28 cellular contexts compared by ENCODE assay signal in the genomic region with DNA sequence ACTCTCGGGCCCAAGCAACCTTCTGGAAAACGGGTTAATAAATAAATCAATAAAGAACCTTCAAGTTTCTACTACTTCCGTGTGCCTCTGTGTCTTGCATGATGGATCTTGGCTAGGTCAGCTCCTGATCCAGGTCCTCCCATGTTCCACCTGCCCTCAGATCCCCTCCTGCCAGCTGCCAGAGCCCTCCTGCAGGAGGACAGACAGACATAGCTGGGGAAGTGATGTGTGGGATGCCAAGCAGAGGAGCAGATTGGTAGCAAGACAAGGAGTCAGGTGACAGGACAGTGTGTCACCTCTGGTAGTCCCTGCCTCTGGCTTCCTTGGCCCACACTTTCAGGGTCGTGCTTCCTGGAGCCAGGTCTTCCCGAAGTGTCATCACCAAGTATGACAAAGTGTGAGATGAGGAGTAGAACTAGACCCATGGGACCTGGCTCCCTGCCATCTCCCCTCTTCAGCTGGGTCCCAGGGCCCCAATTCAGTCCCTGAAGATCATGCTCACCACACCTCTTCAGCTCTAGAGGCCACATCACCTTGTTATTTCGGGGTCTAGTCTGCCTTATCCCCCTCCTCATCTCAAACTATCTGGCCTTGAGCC. TPM values are rescaled to one million over a fixed set of nuclear protein-coding genes. Genes with fewer than 3 reads are reported as not detected.
DNase-seq lines count a peak whose midpoint lies in the region; ATAC-seq, FAIRE-seq and TF ChIP-seq lines count a peak whose summit lies in the region.
"Had no signal": no experiment of that assay in that cellular context is flagged by ENCODE, and none has a peak within 500 bp of the region (broad histone marks: within the 10 kb centered on the region; RNA-seq: fewer than 3 reads in every experiment).

No MANE protein-coding gene starts in this region.

- no peaks in the 10 kb centered on the region for H3K9me3 ChIP-seq in body of pancreas
- H3K9me3 ChIP-seq in CD4-positive, alpha-beta memory T cell (ENCODE audit: control insufficient read depth in 1 of 2, low read length in 2 of 2): no peaks in the 10 kb centered on the region
- H3K9me3 ChIP-seq: esophagus squamous epithelium, thoracic aorta had no signal

- peak overlapping the region in 3 of 4 donors; percentile 89 to 96 (median 92) for H3K27ac ChIP-seq in body of pancreas
- H3K27ac ChIP-seq in CD4-positive, alpha-beta memory T cell (ENCODE audit: low read depth, low read length): no peak overlapping the region
- H3K27ac ChIP-seq: HL-60, thoracic aorta had no signal

- TF ChIP-seq CTCF in body of pancreas (IDR thresholded peaks at IDR 0.05): no peak
- no peak for TF ChIP-seq CTCF in nephron progenitor cell (IDR thresholded peaks at IDR 0.05)

- FAIRE-seq in HTR-8/SVneo (lab: Jason Lieb, UNC): peak; percentile 84

- no peaks in the 10 kb centered on the region for H3K36me3 ChIP-seq in body of pancreas (replicated peaks in 1 of 2; ENCODE audit: insufficient read depth in 1 of 2, low read depth in 2 of 2)
- no peaks in the 10 kb centered on the region for H3K36me3 ChIP-seq in CD4-positive, alpha-beta memory T cell (ENCODE audit: insufficient read depth, low read length)
- H3K36me3 ChIP-seq: thoracic aorta had no signal

- no peak overlapping the region for H3K27ac Mint-ChIP-seq in nephron progenitor cell
- no peak overlapping the region for H3K27ac Mint-ChIP-seq in CD4-positive, alpha-beta memory T cell
- H3K27ac Mint-ChIP-seq: activated naive CD8-positive, alpha-beta T cell treated with anti-CD3 and anti-CD28 coated beads, Interleukin-2, amount 50 U/mL, for 24 hours; CD4-positive, alpha-beta T cell; dendritic cell treated with granulocyte-macrophage colony-stimulating factor and Interleukin-4, amounts not matched to agents 40 ng/mL and 50 ng/mL, for 4 days; memory B cell had no signal

- DNase-seq in DMS79 (lab: John Stamatoyannopoulos, UW) (peak; percentile 78), HTR-8/SVneo (ENCODE audit: insufficient read length, low spot score) (no peak), body of pancreas (no peak), nephron progenitor cell (no peak), NCI-H526 treated with DMSO at 0.1 percent for 48 hours (lab: John Stamatoyannopoulos, UW) (no peak), UCSD-AML1 (lab: John Stamatoyannopoulos, UW; ENCODE audit: unreplicated experiment) (no peak)
- DNase-seq in CD4-positive, alpha-beta memory T cell: no peak
- DNase-seq: activated CD4-positive, alpha-beta T cell treated with anti-CD3 and anti-CD28 coated beads for 4 hours; activated gamma-delta T cell treated with Interleukin-2 at 50 U/mL for 16 hours; activated naive CD8-positive, alpha-beta T cell treated with anti-CD3 and anti-CD28 coated beads, Interleukin-2, amount 50 U/mL, for 24 hours; CD4-positive, alpha-beta T cell; DMS153; esophagus squamous epithelium; foreskin melanocyte; GDM1; NCI-H1048; NCI-H1694 treated with DMSO at 0.1 percent for 48 hours; NCI-H2227 treated with DMSO at 0.1 percent for 48 hours; NCI-H748 treated with DMSO at 0.1 percent for 48 hours; occipital lobe; stimulated activated naive CD8-positive, alpha-beta T cell treated with anti-CD3 and anti-CD28 coated beads, Interleukin-15, Interleukin-2, amounts not matched to agents 100 U/mL and 50 U/mL, for 24 hours had no signal

- peaks cover 70% of the 10 kb centered on the region for H3K27me3 Mint-ChIP-seq in nephron progenitor cell (ENCODE audit: low read depth, poor library complexity)
- H3K27me3 Mint-ChIP-seq in CD4-positive, alpha-beta memory T cell: peaks cover 34 to 48% of the 10 kb centered on the region in 2 donors

- ATAC-seq in body of pancreas (no peak), GM21717 (IDR thresholded peaks at IDR 0.05; ENCODE audit: unreplicated experiment) (no peak)
- ATAC-seq: activated naive CD8-positive, alpha-beta T cell treated with anti-CD3 and anti-CD28 coated beads, Interleukin-2, amount 50 U/mL, for 24 hours; stimulated activated naive CD8-positive, alpha-beta T cell treated with anti-CD3 and anti-CD28 coated beads, Interleukin-15, Interleukin-2, amounts not matched to agents 100 U/mL and 50 U/mL, for 24 hours had no signal

- POLR2A ChIA-PET in CD4-positive, alpha-beta memory T cell (lab: Charles Lee; ENCODE audit: partially characterized antibody): no interaction called here

- CTCF ChIA-PET in CD4-positive, alpha-beta memory T cell (lab: Charles Lee; ENCODE audit: partially characterized antibody): interaction anchor here (0.7 kb wide), 1 partner anchor 11 kb away, joined by 3 read pairs; no protein-coding TSS in a partner anchor

- peaks cover 54% of the 10 kb centered on the region for H3K4me1 Mint-ChIP-seq in nephron progenitor cell
- H3K4me1 Mint-ChIP-seq in CD4-positive, alpha-beta memory T cell: peaks cover 3 to 19% (median 8%) of the 10 kb centered on the region in 4 donors

- TF ChIP-seq POLR2A in body of pancreas (IDR thresholded peaks at IDR 0.05): no peak

- H3K4me1 ChIP-seq in body of pancreas: peaks cover 59% of the 10 kb centered on the region
- H3K4me1 ChIP-seq in CD4-positive, alpha-beta memory T cell (ENCODE audit: insufficient read depth, low read length): peaks cover 20% of the 10 kb centered on the region

- no peaks in the 10 kb centered on the region for H3K9me3 Mint-ChIP-seq in nephron progenitor cell
- H3K9me3 Mint-ChIP-seq in CD4-positive, alpha-beta memory T cell: no peaks in the 10 kb centered on the region
- H3K9me3 Mint-ChIP-seq: activated naive CD8-positive, alpha-beta T cell treated with anti-CD3 and anti-CD28 coated beads, Interleukin-2, amount 50 U/mL, for 24 hours; CD4-positive, alpha-beta T cell; central memory CD8-positive, alpha-beta T cell; dendritic cell treated with granulocyte-macrophage colony-stimulating factor and Interleukin-4, amounts not matched to agents 40 ng/mL and 50 ng/mL, for 4 days; memory B cell had no signal

- WGBS in body of pancreas, 2 donors: 18 to 38% methylated on average over 4 to 6 of the region's 6 CpGs

- H3K27me3 ChIP-seq in body of pancreas: no peaks in the 10 kb centered on the region
- H3K27me3 ChIP-seq in CD4-positive, alpha-beta memory T cell (ENCODE audit: insufficient read depth, low read length): peaks cover 19% of the 10 kb centered on the region

- H3K36me3 Mint-ChIP-seq in nephron progenitor cell (ENCODE audit: low read depth): no peaks in the 10 kb centered on the region
- H3K36me3 Mint-ChIP-seq in CD4-positive, alpha-beta memory T cell: no peaks in the 10 kb centered on the region
- H3K36me3 Mint-ChIP-seq: memory B cell had no signal

- intact Hi-C loops in body of pancreas (cut with DNase I): loop anchor here (5.0 kb wide), 1 partner anchor 49 kb away; no protein-coding TSS in a partner anchor
- intact Hi-C loops in CD4-positive, alpha-beta memory T cell (cut with micrococcal nuclease): no loop called here

- H3K4me3 Mint-ChIP-seq in nephron progenitor cell: peak overlapping the region; percentile 74
- H3K4me3 Mint-ChIP-seq in CD4-positive, alpha-beta memory T cell: no peak overlapping the region
- H3K4me3 Mint-ChIP-seq: activated naive CD8-positive, alpha-beta T cell treated with anti-CD3 and anti-CD28 coated beads, Interleukin-2, amount 50 U/mL, for 24 hours; CD4-positive, alpha-beta T cell; central memory CD8-positive, alpha-beta T cell; dendritic cell treated with granulocyte-macrophage colony-stimulating factor and Interleukin-4, amounts not matched to agents 40 ng/mL and 50 ng/mL, for 4 days; memory B cell had no signal

- no peak overlapping the region for H3K4me3 ChIP-seq in body of pancreas
- no peak overlapping the region for H3K4me3 ChIP-seq in CD4-positive, alpha-beta memory T cell (ENCODE audit: low read length in 2 of 2)
- H3K4me3 ChIP-seq: thoracic aorta had no signal

RNA-seq across cellular contexts. Expression of a gene that starts 1.0 kb away (rescaled TPM):
- 10 to 100 TPM; 11.9 to 20.1 TPM for total RNA-seq in body of pancreas
- not detected for total RNA-seq in CD4-positive, alpha-beta memory T cell
- not detected for polyA plus RNA-seq in CD4-positive, alpha-beta memory T cell
- total RNA-seq: CD4-positive, alpha-beta T cell; T-helper 2 cell treated with Interferon-gamma antibody and Interleukin-4, amounts not matched to agents 100 ng/mL and 5 ng/mL, for 36 hours had no signal

RNA-seq across cellular contexts. Expression of a gene that starts 15.4 kb away (rescaled TPM):
- 10 to 100 TPM; 65.6 to 75.2 TPM for total RNA-seq in body of pancreas
- 10 to 100 TPM; 13.3 to 14.1 TPM for total RNA-seq in CD4-positive, alpha-beta memory T cell
- 1 to 10 TPM; 5.4 to 7.3 TPM for polyA plus RNA-seq in CD4-positive, alpha-beta memory T cell

RNA-seq across cellular contexts. Expression of a gene that starts 23.3 kb away (rescaled TPM):
- total RNA-seq in body of pancreas: under 1 TPM in 1 of 2 donors, not detected in 1; 0.33 TPM
- total RNA-seq in CD4-positive, alpha-beta memory T cell: 1 to 10 TPM; 5.3 to 6.8 TPM
- polyA plus RNA-seq in CD4-positive, alpha-beta memory T cell: under 1 TPM in 1 of 2 donors, not detected in 1; 0.24 TPM

RNA-seq across cellular contexts. Expression of a gene that starts 29.0 kb away (rescaled TPM):
- total RNA-seq in body of pancreas: under 1 TPM; 0.26 to 0.33 TPM
- total RNA-seq in CD4-positive, alpha-beta memory T cell: not detected
- polyA plus RNA-seq in CD4-positive, alpha-beta memory T cell: not detected
- total RNA-seq: CD4-positive, alpha-beta T cell; T-helper 2 cell treated with Interferon-gamma antibody and Interleukin-4, amounts not matched to agents 100 ng/mL and 5 ng/mL, for 36 hours had no signal

RNA-seq across cellular contexts. Expression of a gene that starts 52.9 kb away (rescaled TPM):
- 10 to 100 TPM; 39.2 to 44.5 TPM for total RNA-seq in body of pancreas
- 10 to 100 TPM; 81.1 to 86.0 TPM for total RNA-seq in CD4-positive, alpha-beta memory T cell
- polyA plus RNA-seq in CD4-positive, alpha-beta memory T cell: 10 to 100 TPM; 58.3 to 72.8 TPM

Comparison
In these comparisons a context has a peak if more than half of its experiments do, and no peak if none do; other contexts are left out.
1. RNA of a gene that starts 1.0 kb away (total RNA-seq): 11.9 to 20.1 TPM in body of pancreas; not detected in CD4-positive, alpha-beta memory T cell; every median in the first group is over 10 times any median in the second.
2. RNA of a gene that starts 15.4 kb away (total RNA-seq): 65.6 to 75.2 TPM in body of pancreas; 13.3 to 14.1 TPM in CD4-positive, alpha-beta memory T cell; every median in the first group is over 4 times any median in the second.
3. RNA of a gene that starts 23.3 kb away (total RNA-seq): 5.3 to 6.8 TPM in CD4-positive, alpha-beta memory T cell; 0.33 TPM in body of pancreas; every median in the first group is over 4 times any median in the second.